ENCODE assay signal across 16 cellular contexts in the genomic region with DNA sequence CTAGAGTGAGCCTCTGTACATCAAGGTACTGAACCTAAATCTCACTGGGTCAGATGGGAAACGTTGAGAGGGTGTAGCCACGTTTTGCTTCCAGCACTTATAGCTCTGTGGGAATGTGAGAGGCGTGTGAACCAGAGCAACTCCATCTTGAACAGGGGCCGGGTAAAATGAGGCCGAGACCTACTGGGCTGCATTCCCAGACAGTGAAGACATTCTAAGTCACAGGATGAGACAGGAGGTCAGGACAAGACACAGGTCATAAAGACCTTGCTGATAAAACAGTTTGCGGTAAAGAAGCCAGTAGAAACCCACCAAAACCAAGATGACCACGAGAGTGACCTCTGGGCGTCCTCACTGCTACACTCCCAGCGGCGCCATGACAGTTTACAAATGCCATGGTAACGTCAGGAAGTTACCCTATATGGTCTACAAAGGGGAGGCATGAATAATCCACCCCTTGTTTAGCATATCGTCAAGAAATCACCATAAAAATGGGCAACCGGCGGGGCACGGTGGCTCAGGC.
A peak's percentile ranks its signal among the peaks of the same experiment; 100 is the strongest.
DNase-seq lines count a peak whose midpoint lies in the region; ATAC-seq, FAIRE-seq and TF ChIP-seq lines count a peak whose summit lies in the region.
"Had no signal": no experiment of that assay in that cellular context is flagged by ENCODE, and none has a peak within 500 bp of the region (broad histone marks: within the 10 kb centered on the region; RNA-seq: fewer than 3 reads in every experiment).

No MANE protein-coding gene starts in this region.

- ATAC-seq in GM21360 (IDR thresholded peaks at IDR 0.05; ENCODE audit: unreplicated experiment): no peak
- ATAC-seq: HepG2 had no signal

- H3K14ac ChIP-seq in H1 (ENCODE audit: insufficient read length): no peak overlapping the region

- H4K8ac ChIP-seq in H1 (ENCODE audit: extremely low read depth, insufficient read depth, low read length): peak overlapping the region; percentile 75; the same call in 1 of the 2 replicates
- no peak overlapping the region for H4K8ac ChIP-seq in mesendoderm (ENCODE audit: low read depth, low read length)

- H2BK15ac ChIP-seq in H1 (ENCODE audit: low read length) (peak overlapping the region; percentile 98; the same call in 1 of the 2 replicates), mesendoderm (replicated peaks; ENCODE audit: low read depth) (no peak overlapping the region)

- H4K91ac ChIP-seq in H1 (replicated peaks; ENCODE audit: insufficient read length, low read length): peak overlapping the region; percentile 22

- WGBS in H1 (ENCODE audit: extremely low coverage in 1 of 2, insufficient coverage in 1 of 2, insufficient read length in 1 of 2, insufficient replicate concordance in 2 of 2, low coverage in 1 of 2, low lambda C conversion rate in 2 of 2, missing lambda C conversion rate in 1 of 2), 2 experiments: 47% methylated on average over 15 of the region's 15 CpGs; no CpG with 5 or more reads in 1 of the 2 experiments
- WGBS in mesendoderm (ENCODE audit: extremely low coverage, insufficient coverage, low lambda C conversion rate): no CpG with 5 or more reads among the region's 15 CpGs
- 92 to 93% methylated on average over 15 of the region's 15 CpGs for WGBS in thyroid gland, 2 donors

- H3K23me2 ChIP-seq in H1 (ENCODE audit: low read depth, low read length): no peaks in the 10 kb centered on the region

- H3K56ac ChIP-seq in H1 (replicated peaks; ENCODE audit: insufficient read length, low read depth, low read length) (no peak overlapping the region), mesendoderm (ENCODE audit: low read length) (no peak overlapping the region)

- H3K27ac ChIP-seq in RWPE1: peak overlapping the region; percentile 96
- H3K27ac ChIP-seq in H1 (ENCODE audit: low read depth, low read length): peak overlapping the region; percentile 67
- H3K27ac ChIP-seq in mesendoderm (ENCODE audit: low read depth, low read length): no peak overlapping the region
- H3K27ac ChIP-seq in thyroid gland: no peak overlapping the region

- no peak overlapping the region for H3K23ac ChIP-seq in H1 (ENCODE audit: insufficient read length)
- H3K23ac ChIP-seq in mesendoderm (ENCODE audit: low read length): no peak overlapping the region

- H2AFZ ChIP-seq in H1 (ENCODE audit: low read length): no peak overlapping the region

- H4K5ac ChIP-seq in H1 (ENCODE audit: insufficient read length, low read depth, low read length) (no peak overlapping the region), mesendoderm (ENCODE audit: low read length) (no peak overlapping the region)

- no peak overlapping the region for H3K4me3 ChIP-seq in H1 (ENCODE audit: extremely low read depth in 1 of 4, insufficient read depth in 2 of 4, low read depth in 3 of 4, low read length in 4 of 4)
- H3K4me3 ChIP-seq in mesendoderm (ENCODE audit: low read length): no peak overlapping the region
- no peak overlapping the region for H3K4me3 ChIP-seq in thyroid gland (replicated peaks in 1 of 3)

- peak overlapping the region; percentile 82 for H2BK12ac ChIP-seq in H1 (ENCODE audit: low read depth, low read length)

- no peak for TF ChIP-seq RAD21 in H1 (IDR thresholded peaks at IDR 0.05 in 1 of 2, conservative IDR thresholded peaks at IDR 0.05 in 1 of 2; ENCODE audit: low read depth in 2 of 2, low read length in 2 of 2)

- no peaks in the 10 kb centered on the region for H3K27me3 ChIP-seq in H1 (replicated peaks in 1 of 4; ENCODE audit: control insufficient read depth in 3 of 4, extremely low read depth in 1 of 4, insufficient read depth in 3 of 4, low read length in 3 of 4)
- H3K27me3 ChIP-seq in mesendoderm (ENCODE audit: insufficient read depth, low read length, poor library complexity): no peaks in the 10 kb centered on the region
- H3K27me3 ChIP-seq in thyroid gland: no peaks in the 10 kb centered on the region

- TF ChIP-seq CTCF in RWPE1 (conservative IDR thresholded peaks at IDR 0.05; ENCODE audit: low read depth) (no peak), H1 (IDR thresholded peaks at IDR 0.05; ENCODE audit: control extremely low read depth in 1 of 3, insufficient read depth in 1 of 3, low read depth in 1 of 3, low read length in 3 of 3) (no peak), thyroid gland (IDR thresholded peaks at IDR 0.05) (no peak)

- peak overlapping the region; percentile 10 for H2BK120ac ChIP-seq in H1 (replicated peaks; ENCODE audit: low read depth, low read length)
- no peak overlapping the region for H2BK120ac ChIP-seq in mesendoderm (ENCODE audit: low read depth, low read length)

- CTCF ChIA-PET in RWPE1 (lab: Yijun Ruan, JAX): no interaction called here
- CTCF ChIA-PET in H1 (lab: Charles Lee; ENCODE audit: partially characterized antibody): interaction anchor here (2.7 kb wide), 1 partner anchor 11 kb away, joined by 9 read pairs; no protein-coding TSS in a partner anchor

- peak; percentile 25 for DNase-seq in EH (ENCODE audit: low read depth)
- DNase-seq in RWPE1 (ENCODE audit: low spot score): no peak
- peak in 1 of 2 experiments; percentile 34 for DNase-seq in H1 (ENCODE audit: low read depth in 1 of 2, low spot score in 2 of 2)
- DNase-seq in mesendoderm: peak; percentile 51
- DNase-seq in SW 1271 (lab: John Stamatoyannopoulos, UW): no peak
- DNase-seq in thyroid gland: no peak
- DNase-seq in activated CD8-positive, alpha-beta memory T cell treated with anti-CD3 and anti-CD28 coated beads, Interleukin-2, amount 50 U/mL, for 4 hours: no peak
- DNase-seq: GDM1, GOT3, Kasumi-1, NCI-H187 treated with DMSO at 0.1 percent for 48 hours, NCI-H510A, NCI-H82 had no signal

- FAIRE-seq in H1 (lab: Jason Lieb, UNC): no peak
- FAIRE-seq: GM19239, HepG2 had no signal

- H3K4me2 ChIP-seq in H1 (ENCODE audit: insufficient read depth in 1 of 2, low read depth in 2 of 2, low read length in 2 of 2): no peak overlapping the region
- H3K4me2 ChIP-seq in mesendoderm (ENCODE audit: low read length): no peak overlapping the region

- no peaks in the 10 kb centered on the region for H4K20me1 ChIP-seq in H1 (replicated peaks in 1 of 2; ENCODE audit: control insufficient read depth in 1 of 2, insufficient read depth in 2 of 2, low read length in 2 of 2)

- no peaks in the 10 kb centered on the region for H3K9me3 ChIP-seq in H1 (ENCODE audit: insufficient read depth in 2 of 2, low read depth in 1 of 2, low read length in 1 of 2)
- H3K9me3 ChIP-seq in thyroid gland: no peaks in the 10 kb centered on the region

- H3K36me3 ChIP-seq in H1 (ENCODE audit: control insufficient read depth in 2 of 4, insufficient read depth in 4 of 4, low read length in 3 of 4) (no peaks in the 10 kb centered on the region), mesendoderm (ENCODE audit: control insufficient read depth, insufficient read depth, low read length) (no peaks in the 10 kb centered on the region), thyroid gland (no peaks in the 10 kb centered on the region)

- H3K79me1 ChIP-seq in H1 (ENCODE audit: low read depth, low read length): no peaks in the 10 kb centered on the region
- H3K79me1 ChIP-seq in mesendoderm (ENCODE audit: low read length): no peaks in the 10 kb centered on the region

- H3K4ac ChIP-seq in H1 (replicated peaks; ENCODE audit: insufficient read length, low read depth, low read length): peak overlapping the region; percentile 19
- H3K4ac ChIP-seq in mesendoderm (ENCODE audit: low read depth, low read length): no peak overlapping the region

- intact Hi-C loops in thyroid gland (cut with DNase I): no loop called here

- POLR2A ChIA-PET in RWPE1 (lab: Yijun Ruan, JAX; ENCODE audit: low non-redundant PET): no interaction called here
- POLR2A ChIA-PET in H1 (lab: Charles Lee; ENCODE audit: partially characterized antibody): no interaction called here

- H3K4me1 ChIP-seq in H1 (replicated peaks in 1 of 4; ENCODE audit: control insufficient read depth in 3 of 4, insufficient read depth in 4 of 4, low read length in 3 of 4) (peaks cover 4 to 12% (median 10%) of the 10 kb centered on the region in 4 experiments), mesendoderm (ENCODE audit: control insufficient read depth, low read depth, low read length) (peaks cover 2% of the 10 kb centered on the region), thyroid gland (peaks cover 0 to 13% of the 10 kb centered on the region in 2 donors)

- TF ChIP-seq EP300 in H1 (IDR thresholded peaks at IDR 0.05; ENCODE audit: borderline replicate concordance in 1 of 2, low read depth in 2 of 2, low read length in 2 of 2): no peak

- H3K18ac ChIP-seq in H1 (ENCODE audit: extremely low read depth, low read length) (peak overlapping the region; percentile 19; the same call in 1 of the 2 replicates), mesendoderm (ENCODE audit: low read length) (no peak overlapping the region)

- no peak for TF ChIP-seq POLR2A in H1 (IDR thresholded peaks at IDR 0.05; ENCODE audit: control extremely low read depth in 1 of 2, low read depth in 2 of 2, low read length in 2 of 2)
- TF ChIP-seq POLR2A in thyroid gland (IDR thresholded peaks at IDR 0.05): no peak

- peak overlapping the region; percentile 98; the same call in 1 of the 2 replicates for H2AK5ac ChIP-seq in H1 (ENCODE audit: low read depth, low read length)
- no peak overlapping the region for H2AK5ac ChIP-seq in mesendoderm (ENCODE audit: low read length)

- peak overlapping the region; percentile 92 for H2BK20ac ChIP-seq in H1 (ENCODE audit: low read length)

- H3K9ac ChIP-seq in H1 (replicated peaks in 1 of 4; ENCODE audit: extremely low read depth in 1 of 4, low read depth in 3 of 4, low read length in 3 of 4) (0 out of 7 replicates have a peak overlapping the region, but pooled peaks of 1 of the 4 experiments have one; percentile 4), mesendoderm (ENCODE audit: low read length) (no peak overlapping the region)

- H3K79me2 ChIP-seq in H1 (ENCODE audit: control insufficient read depth in 1 of 2, insufficient read depth in 2 of 2, low read length in 2 of 2): no peaks in the 10 kb centered on the region
- H3K79me2 ChIP-seq in mesendoderm (ENCODE audit: control insufficient read depth, insufficient read depth, low read length): no peaks in the 10 kb centered on the region

- H2BK5ac ChIP-seq in H1 (ENCODE audit: low read depth, low read length) (peak overlapping the region; percentile 82; the same call in 1 of the 2 replicates), mesendoderm (ENCODE audit: low read length) (no peak overlapping the region)

TF ChIP-seq in H1, 55 proteins besides CTCF, POLR2A, EP300 and RAD21 (continues in another document):
- TF ChIP-seq EGR1 (IDR thresholded peaks at IDR 0.05; ENCODE audit: borderline replicate concordance, low read depth, low read length): no peak
- TF ChIP-seq, protein P1, sequence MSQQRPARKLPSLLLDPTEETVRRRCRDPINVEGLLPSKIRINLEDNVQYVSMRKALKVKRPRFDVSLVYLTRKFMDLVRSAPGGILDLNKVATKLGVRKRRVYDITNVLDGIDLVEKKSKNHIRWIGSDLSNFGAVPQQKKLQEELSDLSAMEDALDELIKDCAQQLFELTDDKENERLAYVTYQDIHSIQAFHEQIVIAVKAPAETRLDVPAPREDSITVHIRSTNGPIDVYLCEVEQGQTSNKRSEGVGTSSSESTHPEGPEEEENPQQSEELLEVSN (IDR thresholded peaks at IDR 0.05): 0 out of 2 replicates have a peak, but pooled peaks have one; percentile 9
- TF ChIP-seq TAF1 (IDR thresholded peaks at IDR 0.05; ENCODE audit: low read depth, low read length): no peak
- peak; percentile 94 for TF ChIP-seq SRF (IDR thresholded peaks at IDR 0.05; ENCODE audit: low read depth, low read length)

Comparison
In these comparisons a context has a peak if more than half of its experiments do, and no peak if none do; other contexts are left out.
1. DNase-seq: peak in EH (single experiment) and mesendoderm (single experiment); none in RWPE1 (single experiment), SW 1271 (0 of 2), thyroid gland (0 of 2) and activated CD8-positive, alpha-beta memory T cell treated with anti-CD3 and anti-CD28 coated beads, Interleukin-2, amount 50 U/mL, for 4 hours (single experiment).
2. H3K27ac ChIP-seq: peak in RWPE1 (single experiment) and H1 (single experiment); none in mesendoderm (single experiment) and thyroid gland (0 of 3).